ENCODE assay signal across 12 cellular contexts in the genomic region with DNA sequence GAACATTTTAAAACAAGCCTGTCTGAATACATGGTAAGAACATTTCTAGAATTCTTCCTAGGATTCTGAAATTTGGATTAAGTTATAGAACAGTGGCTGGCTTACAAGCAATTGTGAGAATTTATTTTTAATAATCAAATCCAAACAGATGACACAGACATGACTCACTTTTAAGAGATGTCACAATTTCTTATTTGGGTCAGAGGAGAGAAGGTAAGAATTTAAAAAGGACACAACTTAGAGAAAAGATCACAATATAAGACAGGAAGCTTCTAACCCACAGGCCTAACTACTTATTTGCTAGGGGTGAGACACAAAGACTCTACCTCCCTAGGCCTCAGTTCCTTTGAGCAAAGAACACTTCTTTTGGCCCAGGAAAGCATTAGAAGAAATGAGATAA. TPM values are rescaled to one million over a fixed set of nuclear protein-coding genes. Genes with fewer than 3 reads are reported as not detected.
DNase-seq lines count a peak whose midpoint lies in the region; ATAC-seq and TF ChIP-seq lines count a peak whose summit lies in the region.
"Had no signal": no experiment of that assay in that cellular context is flagged by ENCODE, and none has a peak within 500 bp of the region (broad histone marks: within the 10 kb centered on the region; RNA-seq: fewer than 3 reads in every experiment).

No MANE protein-coding gene starts in this region.

- H3K4me2 ChIP-seq in osteoblast (ENCODE audit: insufficient read depth, low read length) = peak overlapping the region; percentile 43

- no peaks in the 10 kb centered on the region for H3K9me3 ChIP-seq in SJSA1 (replicated peaks)
- H3K9me3 ChIP-seq in osteoblast (ENCODE audit: low read depth, low read length) = no peaks in the 10 kb centered on the region

- H3K4me1 ChIP-seq in SJSA1 (replicated peaks) = peaks cover 5% of the 10 kb centered on the region; the same call in 1 of the 2 replicates
- H3K4me1 ChIP-seq in osteoblast (ENCODE audit: insufficient read depth, low read length) = peaks cover 6% of the 10 kb centered on the region

- peak overlapping the region; percentile 18 for H3K27ac Mint-ChIP-seq in T-helper 1 cell treated with Interleukin-12 subunit alpha and Interleukin-12 subunit beta and Interleukin-4 antibody, amounts not matched to agents 30 μg/mL and 1 μg/mL, for 36 hours
- H3K27ac Mint-ChIP-seq in chondrocyte (ENCODE audit: unreplicated experiment) = peak overlapping the region; percentile 87
- H3K27ac Mint-ChIP-seq: WTC11 had no signal

- ATAC-seq in HG03135 (IDR thresholded peaks at IDR 0.05; ENCODE audit: unreplicated experiment) (no peak), GM19467 (IDR thresholded peaks at IDR 0.05; ENCODE audit: unreplicated experiment) (no peak), GM21360 (IDR thresholded peaks at IDR 0.05; ENCODE audit: unreplicated experiment) (no peak)
- ATAC-seq: WTC11 had no signal

- H3K4me3 ChIP-seq in SJSA1 (no peak overlapping the region), osteoblast (ENCODE audit: insufficient read depth, low read length) (no peak overlapping the region)

- H3K4me3 Mint-ChIP-seq in T-helper 1 cell treated with Interleukin-12 subunit alpha and Interleukin-12 subunit beta and Interleukin-4 antibody, amounts not matched to agents 30 μg/mL and 1 μg/mL, for 36 hours = peak overlapping the region; percentile 18
- H3K4me3 Mint-ChIP-seq in chondrocyte (ENCODE audit: unreplicated experiment) = no peak overlapping the region
- H3K4me3 Mint-ChIP-seq: WTC11 had no signal

- TF ChIP-seq CTCF in chondrocyte (IDR thresholded peaks at IDR 0.05) = no peak
- TF ChIP-seq CTCF in osteoblast (IDR thresholded peaks at IDR 0.05; ENCODE audit: extremely low read depth, low read depth, low read length) = no peak

- no peak for DNase-seq in T-helper 1 cell
- DNase-seq in SJSA1 (ENCODE audit: low read depth in 1 of 2, low spot score in 2 of 2) = peak in 1 of 2 experiments; percentile 13
- DNase-seq in chondrocyte (ENCODE audit: low spot score) = no peak
- peak; percentile 78 for DNase-seq in osteoblast (ENCODE audit: insufficient read length, low spot score, missing footprints)
- DNase-seq: erythroblast, kidney, NCI-H2227 treated with DMSO at 0.1 percent for 48 hours had no signal

- H2AFZ ChIP-seq in osteoblast (ENCODE audit: low read length) = no peak overlapping the region

- 0 out of 2 replicates have a peak overlapping the region, but pooled peaks have one; percentile 5 for H3K27ac ChIP-seq in SJSA1
- peak overlapping the region; percentile 27 for H3K27ac ChIP-seq in osteoblast (ENCODE audit: low read depth, low read length)

- peaks cover 22% of the 10 kb centered on the region for H3K4me1 Mint-ChIP-seq in T-helper 1 cell treated with Interleukin-12 subunit alpha and Interleukin-12 subunit beta and Interleukin-4 antibody, amounts not matched to agents 30 μg/mL and 1 μg/mL, for 36 hours (ENCODE audit: low read depth)
- peaks cover 36% of the 10 kb centered on the region for H3K4me1 Mint-ChIP-seq in chondrocyte (ENCODE audit: low read depth)
- H3K4me1 Mint-ChIP-seq: WTC11 had no signal

- H3K36me3 Mint-ChIP-seq in T-helper 1 cell treated with Interleukin-12 subunit alpha and Interleukin-12 subunit beta and Interleukin-4 antibody, amounts not matched to agents 30 μg/mL and 1 μg/mL, for 36 hours (ENCODE audit: low read depth) = peaks cover 48% of the 10 kb centered on the region
- peaks cover 30% of the 10 kb centered on the region for H3K36me3 Mint-ChIP-seq in chondrocyte (ENCODE audit: low read depth)

- H3K27me3 Mint-ChIP-seq in T-helper 1 cell treated with Interleukin-12 subunit alpha and Interleukin-12 subunit beta and Interleukin-4 antibody, amounts not matched to agents 30 μg/mL and 1 μg/mL, for 36 hours (ENCODE audit: low read depth) = no peaks in the 10 kb centered on the region
- H3K27me3 Mint-ChIP-seq in chondrocyte (ENCODE audit: low read depth) = no peaks in the 10 kb centered on the region

- H3K79me2 ChIP-seq in osteoblast (ENCODE audit: insufficient read depth, low read length) = no peaks in the 10 kb centered on the region

- H3K27me3 ChIP-seq in SJSA1 (replicated peaks) = no peaks in the 10 kb centered on the region
- no peaks in the 10 kb centered on the region for H3K27me3 ChIP-seq in osteoblast (ENCODE audit: insufficient read depth, low read length)

- H3K9me3 Mint-ChIP-seq in T-helper 1 cell treated with Interleukin-12 subunit alpha and Interleukin-12 subunit beta and Interleukin-4 antibody, amounts not matched to agents 30 μg/mL and 1 μg/mL, for 36 hours = no peaks in the 10 kb centered on the region
- no peaks in the 10 kb centered on the region for H3K9me3 Mint-ChIP-seq in chondrocyte (ENCODE audit: low read depth)
- H3K9me3 Mint-ChIP-seq: WTC11 had no signal

- peaks cover 5% of the 10 kb centered on the region for H4K20me1 ChIP-seq in osteoblast (ENCODE audit: insufficient read depth, low read length)

- H3K36me3 ChIP-seq in SJSA1 (peaks cover 75% of the 10 kb centered on the region), osteoblast (ENCODE audit: insufficient read depth, low read length) (peaks cover 62% of the 10 kb centered on the region)

RNA-seq across cellular contexts. Expression of a gene that starts 32.7 kb away (rescaled TPM):
- total RNA-seq in SJSA1 (2014; rRNA removed; shearing (Covaris generic)) = 18.4 and 18.7 TPM in 2 replicates
- 30.8 to 46.5 TPM (median 33.0 TPM) in 3 replicates for total RNA-seq in chondrocyte
- 46.9 and 52.8 TPM in 2 replicates for total RNA-seq in osteoblast

RNA-seq across cellular contexts. Expression of a gene that starts 32.8 kb away (rescaled TPM):
- total RNA-seq in SJSA1 (2014; rRNA removed; shearing (Covaris generic)) = 13.6 and 17.4 TPM in 2 replicates
- total RNA-seq in chondrocyte = 15.3 to 26.7 TPM (median 18.3 TPM) in 3 replicates
- 38.3 and 46.3 TPM in 2 replicates for total RNA-seq in osteoblast
